ENCODE assay signal across 17 cellular contexts in genomic region chr2:118698564-118698963, GRCh38.
DNase-seq lines count a peak whose midpoint lies in the region; ATAC-seq, FAIRE-seq and TF ChIP-seq lines count a peak whose summit lies in the region.
"Had no signal": no experiment of that assay in that cellular context is flagged by ENCODE, and none has a peak within 500 bp of the region (broad histone marks: within the 10 kb centered on the region; RNA-seq: fewer than 3 reads in every experiment).

No MANE protein-coding gene starts in this region.

- H3K4me1 ChIP-seq in breast epithelium (no peaks in the 10 kb centered on the region), MM.1S (ENCODE audit: low read length) (peaks cover 10% of the 10 kb centered on the region), SK-N-SH (ENCODE audit: control insufficient read depth in 1 of 2, insufficient read depth in 2 of 2, low read depth in 1 of 2, low read length in 1 of 2) (peaks cover 0 to 8% of the 10 kb centered on the region in 2 experiments; a peak in 1 of 4 replicates), mucosa of descending colon (ENCODE audit: low read depth) (no peaks in the 10 kb centered on the region)

- WGBS in SK-N-SH (ENCODE audit: low lambda C conversion rate): 90% methylated on average over 6 of the region's 6 CpGs

- peak overlapping the region; percentile 16 for H3K27ac Mint-ChIP-seq in MCF 10A (ENCODE audit: low read depth, unreplicated experiment)
- H3K27ac Mint-ChIP-seq: CD4-positive, alpha-beta T cell had no signal

- H3K36me3 Mint-ChIP-seq in MCF 10A (ENCODE audit: insufficient read depth, unreplicated experiment): no peaks in the 10 kb centered on the region

- TF ChIP-seq RAD21 in SK-N-SH (IDR thresholded peaks at IDR 0.05; ENCODE audit: low read length): no peak

- no peak for TF ChIP-seq EP300 in SK-N-SH (IDR thresholded peaks at IDR 0.05; ENCODE audit: borderline replicate concordance in 1 of 2, low read depth in 1 of 2, low read length in 1 of 2)

- H2AFZ ChIP-seq in MM.1S (ENCODE audit: low read length) (0 out of 2 replicates have a peak overlapping the region, but pooled peaks have one; percentile 1), SK-N-SH (ENCODE audit: low read depth) (no peak overlapping the region)
- H2AFZ ChIP-seq: GM23248 had no signal

- H3K79me2 ChIP-seq in MM.1S (ENCODE audit: low read length) (no peaks in the 10 kb centered on the region), SK-N-SH (ENCODE audit: insufficient read depth) (no peaks in the 10 kb centered on the region)

- H3K9me3 Mint-ChIP-seq in MCF 10A (ENCODE audit: unreplicated experiment): no peaks in the 10 kb centered on the region
- H3K9me3 Mint-ChIP-seq: CD4-positive, alpha-beta T cell had no signal

- H3K27me3 ChIP-seq in breast epithelium (no peaks in the 10 kb centered on the region), MM.1S (replicated peaks; ENCODE audit: insufficient read depth, low read length) (no peaks in the 10 kb centered on the region), SK-N-SH (ENCODE audit: insufficient read depth) (no peaks in the 10 kb centered on the region)

- H3K27ac ChIP-seq in breast epithelium (no peak overlapping the region), MM.1S (ENCODE audit: low read length) (peak overlapping the region; percentile 60), SK-N-SH (ENCODE audit: low read depth in 2 of 2, low read length in 1 of 2) (no peak overlapping the region)
- H3K27ac ChIP-seq: 22Rv1, GM23248, HL-60 had no signal

- POLR2A ChIA-PET in MCF 10A (lab: Yijun Ruan, JAX) (interaction anchor here (0.6 to 1.1 kb wide), 3 partner anchors 11 to 204 kb away, joined by 3 to 5 read pairs (median 3); no protein-coding TSS in a partner anchor), SK-N-SH (lab: Yijun Ruan, JAX) (no interaction called here)

- H3F3A ChIP-seq in MM.1S (ENCODE audit: insufficient read depth, low read length) (peaks cover 7% of the 10 kb centered on the region; the same call in 1 of the 2 replicates), SK-N-SH (replicated peaks; ENCODE audit: insufficient read depth) (no peaks in the 10 kb centered on the region)

- H3K36me3 ChIP-seq in breast epithelium (no peaks in the 10 kb centered on the region), MM.1S (replicated peaks; ENCODE audit: insufficient read depth, low read length) (no peaks in the 10 kb centered on the region), SK-N-SH (replicated peaks in 1 of 2; ENCODE audit: control insufficient read depth in 1 of 2, insufficient read depth in 2 of 2, low read length in 1 of 2) (no peaks in the 10 kb centered on the region), mucosa of descending colon (ENCODE audit: low read depth) (no peaks in the 10 kb centered on the region)

- peak; percentile 30 for FAIRE-seq in urothelium cell line (lab: Jason Lieb, UNC)
- FAIRE-seq: GM12892, H54 had no signal

- TF ChIP-seq CTCF in MCF 10A (IDR thresholded peaks at IDR 0.05; ENCODE audit: unreplicated experiment) (no peak), breast epithelium (IDR thresholded peaks at IDR 0.05) (no peak), MM.1S (IDR thresholded peaks at IDR 0.05; ENCODE audit: low read length) (no peak), SK-N-SH (IDR thresholded peaks at IDR 0.05) (no peak), mucosa of descending colon (IDR thresholded peaks at IDR 0.05) (no peak)

- H3K9ac ChIP-seq in MM.1S (ENCODE audit: low read length) (0 out of 2 replicates have a peak overlapping the region, but pooled peaks have one; percentile 14), SK-N-SH (no peak overlapping the region)
- H3K9ac ChIP-seq: GM23248 had no signal

- CTCF ChIA-PET in MCF 10A (lab: Yijun Ruan, JAX): interaction anchor here (0.6 to 0.9 kb wide), 2 partner anchors 49 to 1713 kb away, joined by 3 to 4 read pairs; no protein-coding TSS in a partner anchor
- CTCF ChIA-PET in SK-N-SH (lab: Yijun Ruan, JAX): no interaction called here

- H3K27me3 Mint-ChIP-seq in MCF 10A (ENCODE audit: insufficient read depth, unreplicated experiment): no peaks in the 10 kb centered on the region

- H3K9me3 ChIP-seq in breast epithelium (no peaks in the 10 kb centered on the region), MM.1S (replicated peaks; ENCODE audit: insufficient read depth, low read length) (no peaks in the 10 kb centered on the region), SK-N-SH (no peaks in the 10 kb centered on the region), mucosa of descending colon (no peaks in the 10 kb centered on the region)

- BruUV-seq in MCF 10A (replicated peaks; lab: Mats Ljungman, UMichigan): no TSS peak

- H3K4me2 ChIP-seq in MM.1S (ENCODE audit: low read depth, low read length) (peak overlapping the region; percentile 4; the same call in 1 of the 2 replicates), SK-N-SH (no peak overlapping the region)

- peaks cover 27% of the 10 kb centered on the region for H3K4me1 Mint-ChIP-seq in MCF 10A (ENCODE audit: insufficient read depth, unreplicated experiment)

- DNase-seq in MCF 10A (ENCODE audit: unreplicated experiment) (no peak), breast epithelium (ENCODE audit: low spot score in 2 of 2) (no peak), MM.1S (peak; percentile 89), urothelium cell line (ENCODE audit: low spot score) (no peak), SK-N-SH (no peak), NCI-H128 (lab: John Stamatoyannopoulos, UW; ENCODE audit: unreplicated experiment) (no peak), mucosa of descending colon (no peak)
- DNase-seq: Calu3; CD4-positive, alpha-beta T cell; DMS 273 treated with DMSO at 0.1 percent for 48 hours; GM23248 had no signal

- TF ChIP-seq POLR2A in breast epithelium (IDR thresholded peaks at IDR 0.05): no peak

- no peak overlapping the region for H3K4me3 Mint-ChIP-seq in MCF 10A (ENCODE audit: unreplicated experiment)
- H3K4me3 Mint-ChIP-seq: CD4-positive, alpha-beta T cell had no signal

- no peaks in the 10 kb centered on the region for H3K9me2 ChIP-seq in MM.1S (replicated peaks; ENCODE audit: insufficient read depth, low read length)
- H3K9me2 ChIP-seq in SK-N-SH: no peaks in the 10 kb centered on the region

- H3K4me3 ChIP-seq in breast epithelium (no peak overlapping the region), MM.1S (ENCODE audit: low read length) (no peak overlapping the region), SK-N-SH (ENCODE audit: low read depth in 2 of 2, low read length in 1 of 2) (no peak overlapping the region), mucosa of descending colon (no peak overlapping the region)
- H3K4me3 ChIP-seq: GM23248 had no signal

- intact Hi-C loops in MCF 10A (cut with micrococcal nuclease) (no loop called here), breast epithelium (cut with DNase I; ENCODE audit: low total_unique reads) (no loop called here), mucosa of descending colon (cut with DNase I, micrococcal nuclease) (no loop called here)

- peak; percentile 13 for ATAC-seq in esophagus mucosa
- ATAC-seq in mucosa of descending colon: no peak
- ATAC-seq: HCT116 had no signal

- H4K20me1 ChIP-seq in MM.1S (ENCODE audit: insufficient read depth, low read length) (no peaks in the 10 kb centered on the region), SK-N-SH (ENCODE audit: insufficient read depth) (no peaks in the 10 kb centered on the region)

TF ChIP-seq in SK-N-SH, 30 proteins besides CTCF, POLR2A, EP300 and RAD21:
- TF ChIP-seq PBX3 (IDR thresholded peaks at IDR 0.05) (no peak), POLR2AphosphoS5 (IDR thresholded peaks at IDR 0.05; ENCODE audit: low read depth, low read length) (no peak), REST (IDR thresholded peaks at IDR 0.05; ENCODE audit: low read depth, low read length) (no peak)
